Comparison of ENCODE assay signal across 12 cellular contexts in genomic region chr11:75733346-75734107, GRCh38. TPM values are rescaled to one million over a fixed set of nuclear protein-coding genes. Genes with fewer than 3 reads are reported as not detected.
A peak's percentile ranks its signal among the peaks of the same experiment; 100 is the strongest.
DNase-seq lines count a peak whose midpoint lies in the region; ATAC-seq, FAIRE-seq and TF ChIP-seq lines count a peak whose summit lies in the region.
"Had no signal": no experiment of that assay in that cellular context is flagged by ENCODE, and none has a peak within 500 bp of the region (broad histone marks: within the 10 kb centered on the region; RNA-seq: fewer than 3 reads in every experiment).

No MANE protein-coding gene starts in this region.

- WGBS in mesenchymal stem cell, result 78% methylated on average over 4 of the region's 6 CpGs

- no peak overlapping the region for H3K14ac ChIP-seq in mesenchymal stem cell (ENCODE audit: low read length in 2 of 2)

- H3K4me1 ChIP-seq in BLaER1 treated with 17β-estradiol and CSF1 and Interleukin-3, amounts not matched to agents 10 nM and 100 nM, result peaks cover 16 to 24% (median 21%) of the 10 kb centered on the region in 10 experiments
- H3K4me1 ChIP-seq in astrocyte (ENCODE audit: insufficient read depth, low read length), result peaks cover 5% of the 10 kb centered on the region
- peaks cover 4 to 24% of the 10 kb centered on the region in 2 donors for H3K4me1 ChIP-seq in mucosa of rectum (ENCODE audit: control insufficient read depth in 2 of 2, insufficient read depth in 2 of 2, low read length in 2 of 2)
- H3K4me1 ChIP-seq in mesenchymal stem cell (ENCODE audit: control insufficient read depth, insufficient read depth, low read depth, low read length), result no peaks in the 10 kb centered on the region
- H3K4me1 ChIP-seq: uterus had no signal

- no peaks in the 10 kb centered on the region for H3K79me1 ChIP-seq in mesenchymal stem cell (replicated peaks; ENCODE audit: low read length, poor library complexity, severe bottlenecking)

- H4K8ac ChIP-seq in mesenchymal stem cell (ENCODE audit: low read length), result no peak overlapping the region

- H3K9ac ChIP-seq in BLaER1 treated with 17β-estradiol and CSF1 and Interleukin-3, amounts not matched to agents 10 nM and 100 nM, result no peak overlapping the region
- H3K9ac ChIP-seq in astrocyte (ENCODE audit: low read length) (no peak overlapping the region), mucosa of rectum (ENCODE audit: low read depth in 1 of 2, low read length in 2 of 2) (no peak overlapping the region), mesenchymal stem cell (ENCODE audit: low read length) (no peak overlapping the region)

- H2BK15ac ChIP-seq in mesenchymal stem cell (ENCODE audit: low read depth, poor library complexity, severe bottlenecking), result no peak overlapping the region

- no peak overlapping the region for H2BK12ac ChIP-seq in mesenchymal stem cell (ENCODE audit: low read length in 2 of 2)

- peaks cover 31% of the 10 kb centered on the region for H3K27me3 Mint-ChIP-seq in astrocyte (ENCODE audit: low read depth, unreplicated experiment)

- H2BK120ac ChIP-seq in mesenchymal stem cell (ENCODE audit: low read depth, low read length), result no peak overlapping the region

- ATAC-seq in GM21786 (IDR thresholded peaks at IDR 0.05; ENCODE audit: unreplicated experiment) (peak; percentile 56), GM21515 (IDR thresholded peaks at IDR 0.05; ENCODE audit: unreplicated experiment) (no peak)
- ATAC-seq: T-cell had no signal

- no peak overlapping the region for H3K4me3 ChIP-seq in BLaER1 treated with 17β-estradiol and CSF1 and Interleukin-3, amounts not matched to agents 10 nM and 100 nM
- H3K4me3 ChIP-seq in astrocyte (ENCODE audit: insufficient read depth, low read depth, low read length), result no peak overlapping the region
- H3K4me3 ChIP-seq in mucosa of rectum (ENCODE audit: low read length in 2 of 2), result no peak overlapping the region
- no peak overlapping the region for H3K4me3 ChIP-seq in mesenchymal stem cell (ENCODE audit: insufficient read depth in 1 of 2, low read depth in 1 of 2, low read length in 2 of 2)
- H3K4me3 ChIP-seq in coronary artery, result no peak overlapping the region
- H3K4me3 ChIP-seq: uterus had no signal

- no peak overlapping the region for H3K4ac ChIP-seq in mesenchymal stem cell (ENCODE audit: low read depth in 1 of 2, low read length in 2 of 2)

- H4K20me1 ChIP-seq in BLaER1 treated with 17β-estradiol and CSF1 and Interleukin-3, amounts not matched to agents 10 nM and 100 nM, result no peaks in the 10 kb centered on the region
- H4K20me1 ChIP-seq in astrocyte (ENCODE audit: insufficient read depth, low read length), result no peaks in the 10 kb centered on the region

- H2BK5ac ChIP-seq in mesenchymal stem cell (ENCODE audit: low read depth, low read length, poor library complexity, severe bottlenecking), result no peak overlapping the region

- no peak for FAIRE-seq in astrocyte (lab: Jason Lieb, UNC)

- H3K18ac ChIP-seq in mesenchymal stem cell (ENCODE audit: low read depth in 1 of 2, low read length in 2 of 2), result no peak overlapping the region

- H3K79me2 ChIP-seq in astrocyte (ENCODE audit: insufficient read depth, low read length), result no peaks in the 10 kb centered on the region

- no peak overlapping the region for H2AFZ ChIP-seq in astrocyte (ENCODE audit: low read depth, low read length)
- H2AFZ ChIP-seq in mesenchymal stem cell (ENCODE audit: low read depth, low read length), result no peak overlapping the region

- H3K4me1 Mint-ChIP-seq in astrocyte (ENCODE audit: low read depth, unreplicated experiment), result no peaks in the 10 kb centered on the region
- H3K4me1 Mint-ChIP-seq: T-cell had no signal

- H3K9me3 Mint-ChIP-seq in astrocyte (ENCODE audit: unreplicated experiment), result peaks cover 6% of the 10 kb centered on the region
- H3K9me3 Mint-ChIP-seq: T-cell had no signal

- no peak overlapping the region for H3K4me3 Mint-ChIP-seq in astrocyte (ENCODE audit: unreplicated experiment)
- H3K4me3 Mint-ChIP-seq: T-cell had no signal

- peak overlapping the region; percentile 4 to 74 (median 53); a peak in 11 of 22 replicates for H3K4me2 ChIP-seq in BLaER1 treated with 17β-estradiol and CSF1 and Interleukin-3, amounts not matched to agents 10 nM and 100 nM
- no peak overlapping the region for H3K4me2 ChIP-seq in astrocyte (ENCODE audit: low read length)
- no peak overlapping the region for H3K4me2 ChIP-seq in mesenchymal stem cell (ENCODE audit: low read length, poor library complexity, severe bottlenecking)

- no peaks in the 10 kb centered on the region for H3K9me3 ChIP-seq in BLaER1 treated with 17β-estradiol and CSF1 and Interleukin-3, amounts not matched to agents 10 nM and 100 nM (replicated peaks in 1 of 11)
- H3K9me3 ChIP-seq in astrocyte (ENCODE audit: insufficient read depth, low read depth, low read length), result no peaks in the 10 kb centered on the region
- H3K9me3 ChIP-seq in mucosa of rectum (ENCODE audit: control insufficient read depth in 2 of 2, low read length in 2 of 2), result no peaks in the 10 kb centered on the region
- H3K9me3 ChIP-seq in mesenchymal stem cell (ENCODE audit: control insufficient read depth, low read length), result no peaks in the 10 kb centered on the region
- H3K9me3 ChIP-seq: uterus had no signal

- no peak overlapping the region for H3K23ac ChIP-seq in mesenchymal stem cell (ENCODE audit: low read length in 2 of 2)

- H3K36me3 Mint-ChIP-seq in astrocyte (ENCODE audit: low read depth, unreplicated experiment), result peaks cover 3% of the 10 kb centered on the region
- H3K36me3 Mint-ChIP-seq: T-cell had no signal

- H3K27ac Mint-ChIP-seq in astrocyte (ENCODE audit: unreplicated experiment), result no peak overlapping the region
- H3K27ac Mint-ChIP-seq: T-cell had no signal

- DNase-seq in astrocyte (ENCODE audit: low read depth) (peak; percentile 57), mesenchymal stem cell (no peak), coronary artery (ENCODE audit: low spot score) (no peak), LoVo (ENCODE audit: low spot score) (no peak)
- DNase-seq: MM.1S, T-cell, uterus had no signal

- TF ChIP-seq CTCF in astrocyte (IDR thresholded peaks at IDR 0.05; ENCODE audit: insufficient read depth, low read depth, low read length), result no peak
- TF ChIP-seq CTCF in coronary artery (IDR thresholded peaks at IDR 0.05), result no peak

- no peak overlapping the region for H4K91ac ChIP-seq in mesenchymal stem cell (ENCODE audit: low read length)

- no peak overlapping the region for H2AK5ac ChIP-seq in mesenchymal stem cell (ENCODE audit: low read length, severe bottlenecking)

- H3K36me3 ChIP-seq in BLaER1 treated with 17β-estradiol and CSF1 and Interleukin-3, amounts not matched to agents 10 nM and 100 nM, result no peaks in the 10 kb centered on the region
- H3K36me3 ChIP-seq in astrocyte (ENCODE audit: insufficient read depth, low read length), result no peaks in the 10 kb centered on the region
- peaks cover 15 to 22% of the 10 kb centered on the region in 2 donors for H3K36me3 ChIP-seq in mucosa of rectum (ENCODE audit: control insufficient read depth in 2 of 2, insufficient read depth in 2 of 2, low read length in 2 of 2)
- no peaks in the 10 kb centered on the region for H3K36me3 ChIP-seq in mesenchymal stem cell (ENCODE audit: control insufficient read depth in 1 of 2, insufficient read depth in 2 of 2, low read depth in 1 of 2, low read length in 2 of 2)
- H3K36me3 ChIP-seq: uterus had no signal

- no peak overlapping the region for H3K27ac ChIP-seq in BLaER1 treated with 17β-estradiol and CSF1 and Interleukin-3, amounts not matched to agents 10 nM and 100 nM
- H3K27ac ChIP-seq in astrocyte (ENCODE audit: low read depth, low read length) (no peak overlapping the region), mucosa of rectum (ENCODE audit: low read depth in 2 of 2, low read length in 2 of 2) (peak overlapping the region; percentile 63 to 69), mesenchymal stem cell (ENCODE audit: low read length, poor library complexity, severe bottlenecking) (no peak overlapping the region), coronary artery (no peak overlapping the region)
- H3K27ac ChIP-seq: uterus had no signal

- H3K27me3 ChIP-seq in BLaER1 treated with 17β-estradiol and CSF1 and Interleukin-3, amounts not matched to agents 10 nM and 100 nM, result no peaks in the 10 kb centered on the region
- H3K27me3 ChIP-seq in astrocyte (ENCODE audit: insufficient read depth, low read length) (peaks cover 2% of the 10 kb centered on the region), mucosa of rectum (ENCODE audit: control insufficient read depth in 2 of 2, insufficient read depth in 2 of 2, low read length in 2 of 2) (peaks cover 0 to 3% of the 10 kb centered on the region in 2 donors), mesenchymal stem cell (ENCODE audit: control insufficient read depth in 1 of 2, insufficient read depth in 1 of 2, low read length in 2 of 2) (peaks cover 0 to 36% of the 10 kb centered on the region in 2 experiments)
- H3K27me3 ChIP-seq: uterus had no signal

RNA-seq across cellular contexts. Expression of gene MOGAT2, which starts 15.9 kb away (rescaled TPM):
- total RNA-seq in astrocyte, result not detected in 2 replicates
- not detected for polyA plus RNA-seq in mesenchymal stem cell (2013, experiment 1 of 2)
- polyA plus RNA-seq in mesenchymal stem cell (2013, experiment 2 of 2), result not detected
- total RNA-seq: lung microvascular endothelial cell had no signal

RNA-seq across cellular contexts. Expression of gene DGAT2, which starts 35.1 kb away (rescaled TPM):
- 0.73 and 1.6 TPM in 2 replicates for total RNA-seq in astrocyte
- polyA plus RNA-seq in mesenchymal stem cell (2013, experiment 1 of 2), result 0.35 TPM
- polyA plus RNA-seq in mesenchymal stem cell (2013, experiment 2 of 2), result 0.56 TPM

Comparison
In these comparisons a context has a peak if more than half of its experiments do, and no peak if none do; other contexts are left out.
1. H3K27ac ChIP-seq: peak in mucosa of rectum (2 of 2); none in BLaER1 treated with 17β-estradiol and CSF1 and Interleukin-3, amounts not matched to agents 10 nM and 100 nM (0 of 11), astrocyte (single experiment), mesenchymal stem cell (single experiment) and coronary artery (0 of 2).
2. H3K4me2 ChIP-seq: peak in BLaER1 treated with 17β-estradiol and CSF1 and Interleukin-3, amounts not matched to agents 10 nM and 100 nM (11 of 11); none in astrocyte (single experiment) and mesenchymal stem cell (single experiment).